9 cellular contexts compared by ENCODE assay signal in the genomic region with DNA sequence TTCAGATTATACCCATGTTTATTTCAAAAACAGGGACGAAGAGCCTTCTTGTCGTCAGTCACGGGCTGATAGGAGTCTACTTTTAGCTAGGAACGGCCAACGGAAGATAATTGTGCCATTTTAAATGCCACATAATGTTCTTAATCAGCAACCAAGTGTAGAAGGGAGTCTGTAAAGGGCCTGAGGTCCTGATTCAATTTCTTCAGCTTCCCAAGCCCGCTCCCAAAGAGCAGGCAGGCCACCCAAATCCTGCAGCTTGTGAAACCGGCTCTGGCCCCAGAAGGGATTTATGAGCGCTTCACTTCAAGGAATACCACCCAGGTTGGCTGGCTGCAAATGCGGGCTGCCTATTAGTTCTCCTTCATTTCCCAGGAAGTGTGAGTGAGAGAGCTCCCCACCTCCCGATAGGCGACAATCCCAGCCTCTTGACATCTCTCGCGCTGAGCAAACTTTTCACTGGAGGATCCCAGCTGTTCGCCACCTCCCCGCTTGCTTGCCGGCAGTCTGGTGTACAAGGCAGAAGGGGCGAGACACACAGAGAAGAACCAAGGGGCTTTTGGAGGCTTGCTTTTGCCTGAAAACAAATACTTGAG.
DNase-seq lines count a peak whose midpoint lies in the region; ATAC-seq and TF ChIP-seq lines count a peak whose summit lies in the region.
"Had no signal": no experiment of that assay in that cellular context is flagged by ENCODE, and none has a peak within 500 bp of the region (broad histone marks: within the 10 kb centered on the region; RNA-seq: fewer than 3 reads in every experiment).

No MANE protein-coding gene starts in this region.

- H3K27ac Mint-ChIP-seq in progenitor cell of endocrine pancreas = peak overlapping the region; percentile 70
- no peak overlapping the region for H3K27ac Mint-ChIP-seq in activated naive CD8-positive, alpha-beta T cell treated with anti-CD3 and anti-CD28 coated beads, Interleukin-2, amount 50 U/mL, for 24 hours
- no peak overlapping the region for H3K27ac Mint-ChIP-seq in activated naive CD4-positive, alpha-beta T cell treated with anti-CD3 and anti-CD28 coated beads for 36 hours

- 26 to 37% (median 30%) methylated on average over 17 of the region's 17 CpGs for WGBS in heart left ventricle, 4 donors

- peak; percentile 60 to 76 (median 68) for ATAC-seq in heart left ventricle
- no peak for ATAC-seq in activated naive CD8-positive, alpha-beta T cell treated with anti-CD3 and anti-CD28 coated beads, Interleukin-2, amount 50 U/mL, for 24 hours

- peak overlapping the region; percentile 71 to 85 (median 80) for H3K27ac ChIP-seq in heart left ventricle

- no peaks in the 10 kb centered on the region for H3K36me3 ChIP-seq in adipocyte (ENCODE audit: control insufficient read depth, insufficient read depth, low read length, severe bottlenecking)
- H3K36me3 ChIP-seq in heart left ventricle = no peaks in the 10 kb centered on the region
- H3K36me3 ChIP-seq: right lobe of liver had no signal

- no peaks in the 10 kb centered on the region for H3K27me3 ChIP-seq in adipocyte (replicated peaks; ENCODE audit: control insufficient read depth, insufficient read depth, low read length)
- no peaks in the 10 kb centered on the region for H3K27me3 ChIP-seq in heart left ventricle
- H3K27me3 ChIP-seq: right lobe of liver had no signal

- H3K4me1 ChIP-seq in adipocyte (ENCODE audit: control insufficient read depth, insufficient read depth, low read length) (peaks cover 25% of the 10 kb centered on the region), heart left ventricle (peaks cover 0 to 41% (median 20%) of the 10 kb centered on the region in 12 donors)
- H3K4me1 ChIP-seq: right lobe of liver had no signal

- H3K9me3 ChIP-seq in adipocyte (ENCODE audit: control insufficient read depth, low read length) (no peaks in the 10 kb centered on the region), heart left ventricle (peaks cover 0 to 9% (median 0%) of the 10 kb centered on the region in 12 donors)
- H3K9me3 ChIP-seq: right lobe of liver had no signal

- peak overlapping the region; percentile 70 for H3K9ac ChIP-seq in adipocyte (ENCODE audit: low read length)

- intact Hi-C loops in heart left ventricle (cut with DNase I) = loop anchor here in 2 of 10 donors (1.0 to 2.0 kb wide), 2 partner anchors 23 to 24 kb away; no protein-coding TSS in a partner anchor
- intact Hi-C loops in activated naive CD4-positive, alpha-beta T cell treated with anti-CD3 and anti-CD28 coated beads for 36 hours (cut with micrococcal nuclease) = no loop called here

- peak; percentile 78 for DNase-seq in ELF-1 (ENCODE audit: low read depth, low spot score)
- DNase-seq in adipocyte (ENCODE audit: low read depth) = no peak
- peak; percentile 37 to 64 (median 54) for DNase-seq in heart left ventricle
- DNase-seq in progenitor cell of endocrine pancreas (ENCODE audit: low spot score, unreplicated experiment) = no peak
- no peak for DNase-seq in NCI-H2171 treated with DMSO at 0.1 percent for 48 hours (lab: John Stamatoyannopoulos, UW)
- no peak for DNase-seq in activated naive CD8-positive, alpha-beta T cell treated with anti-CD3 and anti-CD28 coated beads, Interleukin-2, amount 50 U/mL, for 24 hours
- no peak for DNase-seq in GM10248 (ENCODE audit: extremely low spot score)
- DNase-seq in activated naive CD4-positive, alpha-beta T cell treated with anti-CD3 and anti-CD28 coated beads for 36 hours = no peak

- no peak for TF ChIP-seq POLR2A in heart left ventricle (IDR thresholded peaks at IDR 0.05)

- H3K4me1 Mint-ChIP-seq in progenitor cell of endocrine pancreas (ENCODE audit: low read depth) = peaks cover 6% of the 10 kb centered on the region
- H3K4me1 Mint-ChIP-seq in activated naive CD8-positive, alpha-beta T cell treated with anti-CD3 and anti-CD28 coated beads, Interleukin-2, amount 50 U/mL, for 24 hours = no peaks in the 10 kb centered on the region
- H3K4me1 Mint-ChIP-seq in activated naive CD4-positive, alpha-beta T cell treated with anti-CD3 and anti-CD28 coated beads for 36 hours (ENCODE audit: low read depth) = no peaks in the 10 kb centered on the region

- H3K9me3 Mint-ChIP-seq in progenitor cell of endocrine pancreas (ENCODE audit: low read depth) = peaks cover 4% of the 10 kb centered on the region
- H3K9me3 Mint-ChIP-seq in activated naive CD8-positive, alpha-beta T cell treated with anti-CD3 and anti-CD28 coated beads, Interleukin-2, amount 50 U/mL, for 24 hours = no peaks in the 10 kb centered on the region
- no peaks in the 10 kb centered on the region for H3K9me3 Mint-ChIP-seq in activated naive CD4-positive, alpha-beta T cell treated with anti-CD3 and anti-CD28 coated beads for 36 hours

- peak overlapping the region; percentile 46 for H3K4me3 Mint-ChIP-seq in progenitor cell of endocrine pancreas (ENCODE audit: low read depth)
- no peak overlapping the region for H3K4me3 Mint-ChIP-seq in activated naive CD8-positive, alpha-beta T cell treated with anti-CD3 and anti-CD28 coated beads, Interleukin-2, amount 50 U/mL, for 24 hours
- H3K4me3 Mint-ChIP-seq in activated naive CD4-positive, alpha-beta T cell treated with anti-CD3 and anti-CD28 coated beads for 36 hours = no peak overlapping the region

- TF ChIP-seq CTCF in heart left ventricle (IDR thresholded peaks at IDR 0.05) = no peak
- no peak for TF ChIP-seq CTCF in progenitor cell of endocrine pancreas (IDR thresholded peaks at IDR 0.05; ENCODE audit: unreplicated experiment)
- no peak for TF ChIP-seq CTCF in GM10248 (IDR thresholded peaks at IDR 0.05; ENCODE audit: control extremely low read depth, extremely low read depth, low read depth, missing control alignments)

- H3K4me3 ChIP-seq in adipocyte (ENCODE audit: low read length) (peak overlapping the region; percentile 75), heart left ventricle (peak overlapping the region in 11 of 12 donors; percentile 25 to 57 (median 50))
- H3K4me3 ChIP-seq: right lobe of liver had no signal

- CTCF ChIA-PET in GM10248 (lab: Yijun Ruan, JAX) = no interaction called here
- CTCF ChIA-PET in activated naive CD4-positive, alpha-beta T cell treated with anti-CD3 and anti-CD28 coated beads for 36 hours (lab: Charles Lee) = no interaction called here

- no peaks in the 10 kb centered on the region for H3K36me3 Mint-ChIP-seq in progenitor cell of endocrine pancreas (ENCODE audit: insufficient read depth)
- no peaks in the 10 kb centered on the region for H3K36me3 Mint-ChIP-seq in activated naive CD8-positive, alpha-beta T cell treated with anti-CD3 and anti-CD28 coated beads, Interleukin-2, amount 50 U/mL, for 24 hours (ENCODE audit: low read depth)
- no peaks in the 10 kb centered on the region for H3K36me3 Mint-ChIP-seq in activated naive CD4-positive, alpha-beta T cell treated with anti-CD3 and anti-CD28 coated beads for 36 hours (ENCODE audit: low read depth)

- POLR2A ChIA-PET in GM10248 (lab: Yijun Ruan, JAX) = no interaction called here

- H3K27me3 Mint-ChIP-seq in progenitor cell of endocrine pancreas = peaks cover 33% of the 10 kb centered on the region
- peaks cover 22% of the 10 kb centered on the region for H3K27me3 Mint-ChIP-seq in activated naive CD8-positive, alpha-beta T cell treated with anti-CD3 and anti-CD28 coated beads, Interleukin-2, amount 50 U/mL, for 24 hours
- H3K27me3 Mint-ChIP-seq in activated naive CD4-positive, alpha-beta T cell treated with anti-CD3 and anti-CD28 coated beads for 36 hours (ENCODE audit: low read depth) = peaks cover 26% of the 10 kb centered on the region

Comparison
In these comparisons a context has a peak if more than half of its experiments do, and no peak if none do; other contexts are left out.
1. DNase-seq: peak in ELF-1 (single experiment) and heart left ventricle (5 of 5); none in adipocyte (single experiment), progenitor cell of endocrine pancreas (single experiment), NCI-H2171 treated with DMSO at 0.1 percent for 48 hours (single experiment), activated naive CD8-positive, alpha-beta T cell treated with anti-CD3 and anti-CD28 coated beads, Interleukin-2, amount 50 U/mL, for 24 hours (single experiment), GM10248 (single experiment) and activated naive CD4-positive, alpha-beta T cell treated with anti-CD3 and anti-CD28 coated beads for 36 hours (single experiment).